In genomic region chr20:62243106-62243505, GRCh38 we compare ENCODE assay signal across 16 cellular contexts. TPM values are rescaled to one million over a fixed set of nuclear protein-coding genes. Genes with fewer than 3 reads are reported as not detected.
A peak's percentile ranks its signal among the peaks of the same experiment; 100 is the strongest.
DNase-seq lines count a peak whose midpoint lies in the region; ATAC-seq and TF ChIP-seq lines count a peak whose summit lies in the region.
"Had no signal": no experiment of that assay in that cellular context is flagged by ENCODE, and none has a peak within 500 bp of the region (broad histone marks: within the 10 kb centered on the region; RNA-seq: fewer than 3 reads in every experiment).

No MANE protein-coding gene starts in this region.

- H3K4me2 ChIP-seq in trophoblast cell (ENCODE audit: low read length) = no peak overlapping the region

- H3K27ac ChIP-seq in trophoblast cell (ENCODE audit: low read depth, low read length) (no peak overlapping the region), ascending aorta (peak overlapping the region in 1 of 2 donors; percentile 22)

- H3K79me1 ChIP-seq in trophoblast cell (ENCODE audit: low read length) = peaks cover 2% of the 10 kb centered on the region

- H3K4me1 ChIP-seq in trophoblast cell (ENCODE audit: control insufficient read depth in 1 of 2, insufficient read depth in 2 of 2, low read length in 2 of 2) = peaks cover 4 to 6% of the 10 kb centered on the region in 2 experiments
- peaks cover 11 to 37% of the 10 kb centered on the region in 2 donors for H3K4me1 ChIP-seq in ascending aorta

- H3K9me3 Mint-ChIP-seq in natural killer cell (no peaks in the 10 kb centered on the region), chondrocyte (ENCODE audit: low read depth) (no peaks in the 10 kb centered on the region)
- H3K9me3 Mint-ChIP-seq in natural killer cell treated with Interleukin-12 subunit alpha and Interleukin-12 subunit beta and Interleukin-15 and Interleukin-18, amount 100 ng/mL, for 72 hours = no peaks in the 10 kb centered on the region
- H3K9me3 Mint-ChIP-seq: CD4-positive, CD25-positive, alpha-beta regulatory T cell; HFFc6 had no signal

- peaks cover 13% of the 10 kb centered on the region for H3K79me2 ChIP-seq in trophoblast cell (ENCODE audit: control insufficient read depth, insufficient read depth, low read length, poor library complexity)

- H3K9me3 ChIP-seq in trophoblast cell (ENCODE audit: insufficient read depth, low read depth, low read length) (no peaks in the 10 kb centered on the region), ascending aorta (no peaks in the 10 kb centered on the region)
- H3K9me3 ChIP-seq: Peyer's patch had no signal

- H3K36me3 Mint-ChIP-seq in natural killer cell = no peaks in the 10 kb centered on the region
- H3K36me3 Mint-ChIP-seq in natural killer cell treated with Interleukin-12 subunit alpha and Interleukin-12 subunit beta and Interleukin-15 and Interleukin-18, amount 100 ng/mL, for 72 hours = no peaks in the 10 kb centered on the region
- H3K36me3 Mint-ChIP-seq in chondrocyte (ENCODE audit: low read depth) = peaks cover 3% of the 10 kb centered on the region

- no peaks in the 10 kb centered on the region for H3K27me3 ChIP-seq in trophoblast cell (ENCODE audit: insufficient read depth, low read length)
- H3K27me3 ChIP-seq in ascending aorta = no peaks in the 10 kb centered on the region
- H3K27me3 ChIP-seq: Peyer's patch had no signal

- ATAC-seq in natural killer cell = no peak
- ATAC-seq in natural killer cell treated with Interleukin-12 subunit alpha and Interleukin-12 subunit beta and Interleukin-15 and Interleukin-18, amount 100 ng/mL, for 72 hours = no peak

- TF ChIP-seq CTCF in natural killer cell (IDR thresholded peaks at IDR 0.05) (no peak), chondrocyte (IDR thresholded peaks at IDR 0.05) (no peak), GM13976 (IDR thresholded peaks at IDR 0.05; ENCODE audit: borderline replicate concordance, control extremely low read depth, extremely low read depth, insufficient read depth, missing control alignments) (no peak), ascending aorta (IDR thresholded peaks at IDR 0.05) (no peak)

- no peaks in the 10 kb centered on the region for H3K27me3 Mint-ChIP-seq in natural killer cell (ENCODE audit: low read depth in 2 of 2)
- H3K27me3 Mint-ChIP-seq in natural killer cell treated with Interleukin-12 subunit alpha and Interleukin-12 subunit beta and Interleukin-15 and Interleukin-18, amount 100 ng/mL, for 72 hours = no peaks in the 10 kb centered on the region
- H3K27me3 Mint-ChIP-seq in chondrocyte (ENCODE audit: low read depth) = no peaks in the 10 kb centered on the region
- H3K27me3 Mint-ChIP-seq: CD4-positive, CD25-positive, alpha-beta regulatory T cell had no signal

- no peak overlapping the region for H2AFZ ChIP-seq in trophoblast cell (ENCODE audit: insufficient read depth, low read length, poor library complexity)

- H3K4me1 Mint-ChIP-seq in natural killer cell (peaks cover 74 to 75% of the 10 kb centered on the region in 2 donors), chondrocyte (ENCODE audit: low read depth) (peaks cover 31% of the 10 kb centered on the region)
- H3K4me1 Mint-ChIP-seq in natural killer cell treated with Interleukin-12 subunit alpha and Interleukin-12 subunit beta and Interleukin-15 and Interleukin-18, amount 100 ng/mL, for 72 hours (ENCODE audit: low read depth in 2 of 2) = peaks cover 49 to 51% of the 10 kb centered on the region in 2 donors

- peak overlapping the region; percentile 65 to 82 for H3K27ac Mint-ChIP-seq in natural killer cell
- no peak overlapping the region for H3K27ac Mint-ChIP-seq in natural killer cell treated with Interleukin-12 subunit alpha and Interleukin-12 subunit beta and Interleukin-15 and Interleukin-18, amount 100 ng/mL, for 72 hours
- peak overlapping the region; percentile 41 for H3K27ac Mint-ChIP-seq in chondrocyte (ENCODE audit: unreplicated experiment)
- H3K27ac Mint-ChIP-seq: CD4-positive, CD25-positive, alpha-beta regulatory T cell; HFFc6 had no signal

- no peak overlapping the region for H3K4me3 Mint-ChIP-seq in natural killer cell
- H3K4me3 Mint-ChIP-seq in natural killer cell treated with Interleukin-12 subunit alpha and Interleukin-12 subunit beta and Interleukin-15 and Interleukin-18, amount 100 ng/mL, for 72 hours = no peak overlapping the region
- H3K4me3 Mint-ChIP-seq in chondrocyte (ENCODE audit: unreplicated experiment) = no peak overlapping the region
- H3K4me3 Mint-ChIP-seq: HFFc6 had no signal

- H4K8ac ChIP-seq in trophoblast cell (ENCODE audit: low read depth, low read length) = no peak overlapping the region

- no peak overlapping the region for H2BK5ac ChIP-seq in trophoblast cell (ENCODE audit: low read depth, low read length, poor library complexity)

- H4K91ac ChIP-seq in trophoblast cell (ENCODE audit: low read depth, low read length) = no peak overlapping the region

- in situ Hi-C loops in GM13976 (cut with MboI; ENCODE audit: low sequenced_read_pairs, unreplicated experiment) = no loop called here

- H3K23ac ChIP-seq in trophoblast cell (ENCODE audit: low read length) = no peak overlapping the region

- H3K18ac ChIP-seq in trophoblast cell (ENCODE audit: low read length) = no peak overlapping the region

- H4K12ac ChIP-seq in trophoblast cell (ENCODE audit: low read depth, low read length) = no peak overlapping the region

- H2BK12ac ChIP-seq in trophoblast cell (ENCODE audit: low read length) = no peak overlapping the region

- H3K4me3 ChIP-seq in trophoblast cell (ENCODE audit: low read depth, low read length) = no peak overlapping the region
- no peak overlapping the region for H3K4me3 ChIP-seq in ascending aorta
- H3K4me3 ChIP-seq: Peyer's patch had no signal

- H2BK120ac ChIP-seq in trophoblast cell (ENCODE audit: insufficient read depth, low read length, poor library complexity) = no peak overlapping the region

- no peak overlapping the region for H3K14ac ChIP-seq in trophoblast cell (ENCODE audit: low read length)

- no peak overlapping the region for H2AK5ac ChIP-seq in trophoblast cell (ENCODE audit: low read length)

- WGBS in trophoblast cell (ENCODE audit: extremely low coverage, insufficient coverage, insufficient read length) = no CpG with 5 or more reads among the region's 22 CpGs

- no peak overlapping the region for H3K9ac ChIP-seq in trophoblast cell (ENCODE audit: low read length)

- no peak for DNase-seq in natural killer cell
- no peak for DNase-seq in natural killer cell treated with Interleukin-12 subunit alpha and Interleukin-12 subunit beta and Interleukin-15 and Interleukin-18, amount 100 ng/mL, for 72 hours (ENCODE audit: low spot score)
- no peak for DNase-seq in chondrocyte (ENCODE audit: low spot score)
- DNase-seq in trophoblast cell = no peak
- no peak for DNase-seq in GM13976 (ENCODE audit: low spot score)
- DNase-seq in ascending aorta (ENCODE audit: low spot score in 2 of 2) = no peak
- DNase-seq in NCI-H1930 (lab: John Stamatoyannopoulos, UW) = no peak
- DNase-seq: CD4-positive, CD25-positive, alpha-beta regulatory T cell; DMS53; HFFc6; NCI-H187 treated with DMSO at 0.1 percent for 48 hours; NCI-H2171; NCI-H82; Peyer's patch; SHP77 treated with DMSO at 0.1 percent for 48 hours had no signal

- intact Hi-C loops in natural killer cell (cut with micrococcal nuclease) = no loop called here
- intact Hi-C loops in ascending aorta (cut with DNase I) = no loop called here

- H3K36me3 ChIP-seq in trophoblast cell (ENCODE audit: control insufficient read depth in 1 of 2, insufficient read depth in 2 of 2, low read length in 2 of 2) (peaks cover 27 to 28% of the 10 kb centered on the region in 2 experiments), ascending aorta (peaks cover 0 to 10% of the 10 kb centered on the region in 2 donors)
- H3K36me3 ChIP-seq: Peyer's patch had no signal

- H3K4ac ChIP-seq in trophoblast cell (ENCODE audit: low read depth, low read length) = peak overlapping the region; percentile 44

RNA-seq across cellular contexts. Expression of gene OSBPL2, which starts 4.8 kb away (rescaled TPM):
- 100 to 1,000 TPM in 2 of 3 donors, 10 to 100 TPM in 1; 77.9 to 112 (median 104) TPM for total RNA-seq in natural killer cell
- 10 to 100 TPM; 38.7 to 47.7 TPM for total RNA-seq in natural killer cell treated with Interleukin-12 subunit alpha and Interleukin-12 subunit beta and Interleukin-15 and Interleukin-18, amount 100 ng/mL, for 72 hours
- total RNA-seq in chondrocyte = 44.4 to 49.0 TPM (median 48.3 TPM) in 3 replicates
- 57.6 and 60.3 TPM in 2 replicates for polyA plus RNA-seq in trophoblast cell (2013)
- 25.0 TPM for total RNA-seq in ascending aorta

RNA-seq across cellular contexts. Expression of gene HRH3, which starts 23.0 kb away (rescaled TPM):
- total RNA-seq in natural killer cell = not detected
- total RNA-seq in natural killer cell treated with Interleukin-12 subunit alpha and Interleukin-12 subunit beta and Interleukin-15 and Interleukin-18, amount 100 ng/mL, for 72 hours = not detected
- not detected in 3 replicates for total RNA-seq in chondrocyte
- 0.15 and 0.18 TPM in 2 replicates for polyA plus RNA-seq in trophoblast cell (2013)
- total RNA-seq in ascending aorta = 0.21 TPM
- total RNA-seq: CD4-positive, CD25-positive, alpha-beta regulatory T cell; HFFc6; NCI-H460 had no signal
- polyA plus RNA-seq: CD4-positive, CD25-positive, alpha-beta regulatory T cell had no signal

RNA-seq across cellular contexts. Expression of gene ADRM1, which starts 59.7 kb away (rescaled TPM):
- 10 to 100 TPM; 81.4 to 88.4 (median 84.6) TPM for total RNA-seq in natural killer cell
- 100 to 1,000 TPM; 171 to 178 TPM for total RNA-seq in natural killer cell treated with Interleukin-12 subunit alpha and Interleukin-12 subunit beta and Interleukin-15 and Interleukin-18, amount 100 ng/mL, for 72 hours
- 83.0 to 94.7 TPM (median 87.2 TPM) in 3 replicates for total RNA-seq in chondrocyte
- polyA plus RNA-seq in trophoblast cell (2013) = 164 and 175 TPM in 2 replicates
- total RNA-seq in ascending aorta = 236 TPM

Comparison
In these comparisons a context has a peak if more than half of its experiments do, and no peak if none do; other contexts are left out.
1. H3K27ac Mint-ChIP-seq: peak in natural killer cell (2 of 2) and chondrocyte (single experiment); none in natural killer cell treated with Interleukin-12 subunit alpha and Interleukin-12 subunit beta and Interleukin-15 and Interleukin-18, amount 100 ng/mL, for 72 hours (0 of 2).